Comparison of ENCODE assay signal across 13 cellular contexts in genomic region chr2:167862296-167862695, GRCh38.
DNase-seq lines count a peak whose midpoint lies in the region; ATAC-seq lines count a peak whose summit lies in the region.
"Had no signal": no experiment of that assay in that cellular context is flagged by ENCODE, and none has a peak within 500 bp of the region (broad histone marks: within the 10 kb centered on the region; RNA-seq: fewer than 3 reads in every experiment).

No MANE protein-coding gene starts in this region.

- H2AFZ ChIP-seq in Karpas-422 (ENCODE audit: low read length), result no peak overlapping the region

- H3K27me3 ChIP-seq in NT2/D1 (ENCODE audit: insufficient read depth, insufficient read length) (no peaks in the 10 kb centered on the region), Karpas-422 (ENCODE audit: low read length) (0 out of 2 replicates have a peak, but pooled peaks cover 3% of the 10 kb centered on the region)
- H3K27me3 ChIP-seq: ascending aorta, dorsolateral prefrontal cortex had no signal

- H4K20me1 ChIP-seq in Karpas-422 (ENCODE audit: insufficient read depth, low read depth, low read length), result no peaks in the 10 kb centered on the region

- DNase-seq in NT2/D1 (ENCODE audit: low read depth, low spot score), result peak; percentile 25
- DNase-seq in HPDE6-E6E7 (ENCODE audit: extremely low spot score), result no peak
- no peak for DNase-seq in Karpas-422
- DNase-seq in NCI-H1105 treated with DMSO at 0.1 percent for 48 hours (lab: John Stamatoyannopoulos, UW), result no peak
- no peak for DNase-seq in stimulated activated CD4-positive, alpha-beta T cell treated with anti-CD3 and anti-CD28 coated beads, Interleukin-4, amount 100 ng/mL, for 4 hours
- DNase-seq: activated CD4-positive, alpha-beta T cell treated with anti-CD3 and anti-CD28 coated beads, Interleukin-2, amount 10 ng/mL, durations not matched to agents 7 days and 5 days; Calu3; dorsolateral prefrontal cortex; stimulated activated CD4-positive, alpha-beta T cell treated with anti-CD3 and anti-CD28 coated beads, Interleukin-2, amount 100 ng/mL, for 24 hours had no signal

- no peaks in the 10 kb centered on the region for H3K9me2 ChIP-seq in Karpas-422 (replicated peaks; ENCODE audit: insufficient read depth, low read length)

- H3K36me3 ChIP-seq in NT2/D1 (ENCODE audit: insufficient read depth, insufficient read length, low read length) (no peaks in the 10 kb centered on the region), Karpas-422 (ENCODE audit: insufficient read depth, low read length) (no peaks in the 10 kb centered on the region)
- H3K36me3 ChIP-seq: ascending aorta had no signal

- no peak overlapping the region for H3K9ac ChIP-seq in NT2/D1 (ENCODE audit: insufficient read length, low read depth)
- no peak overlapping the region for H3K9ac ChIP-seq in Karpas-422 (ENCODE audit: low read length)

- H3K79me2 ChIP-seq in Karpas-422 (ENCODE audit: low read length), result no peaks in the 10 kb centered on the region

- H3K4me3 ChIP-seq in GM08714 (ENCODE audit: low read length) (peak overlapping the region; percentile 66; the same call in 1 of the 2 replicates), NT2/D1 (ENCODE audit: insufficient read length, low read depth) (no peak overlapping the region), Karpas-422 (ENCODE audit: low read length) (no peak overlapping the region)
- H3K4me3 ChIP-seq: ascending aorta, dorsolateral prefrontal cortex had no signal

- H3K4me2 ChIP-seq in Karpas-422 (ENCODE audit: low read depth, low read length, poor library complexity, severe bottlenecking), result no peak overlapping the region

- H3K9me3 ChIP-seq in NT2/D1 (ENCODE audit: insufficient read depth, low read length) (peaks cover 32% of the 10 kb centered on the region), Karpas-422 (ENCODE audit: low read length) (no peaks in the 10 kb centered on the region)
- H3K9me3 ChIP-seq: ascending aorta had no signal

- H3K4me1 ChIP-seq in NT2/D1 (ENCODE audit: insufficient read depth, insufficient read length) (no peaks in the 10 kb centered on the region), Karpas-422 (ENCODE audit: low read length) (no peaks in the 10 kb centered on the region)
- H3K4me1 ChIP-seq: ascending aorta had no signal

- H3K27ac ChIP-seq in Karpas-422 (ENCODE audit: low read length), result no peak overlapping the region
- H3K27ac ChIP-seq: ascending aorta, dorsolateral prefrontal cortex had no signal

- ATAC-seq in GM19463 (IDR thresholded peaks at IDR 0.05; ENCODE audit: unreplicated experiment) (peak; percentile 20), HG02943 (IDR thresholded peaks at IDR 0.05; ENCODE audit: low read depth, unreplicated experiment) (peak; percentile 11)
